Comparison of ENCODE assay signal across 17 cellular contexts in genomic region chr20:18223399-18223798, GRCh38.
"Had no signal": no experiment of that assay in that cellular context is flagged by ENCODE, and none has a peak within 500 bp of the region (broad histone marks: within the 10 kb centered on the region; RNA-seq: fewer than 3 reads in every experiment).

No MANE protein-coding gene starts in this region.

- H3K9me3 ChIP-seq: adrenal gland, esophagus muscularis mucosa, left lung, testis had no signal

- H3K27ac ChIP-seq: adrenal gland, esophagus muscularis mucosa, left lung, ovary, testis had no signal

- H3K4me3 ChIP-seq: adrenal gland, esophagus muscularis mucosa, left lung, ovary, testis had no signal

- H3K36me3 ChIP-seq: adrenal gland, esophagus muscularis mucosa, left lung, ovary had no signal

- DNase-seq: activated CD4-positive, alpha-beta T cell treated with anti-CD3 and anti-CD28 coated beads, Interleukin-2, amount 10 ng/mL, durations not matched to agents 7 days and 5 days; activated CD4-positive, CD25-positive, alpha-beta regulatory T cell; activated naive CD4-positive, alpha-beta T cell treated with anti-CD3 and anti-CD28 coated beads, Interleukin-2, amount 50 U/mL, for 16 hours; activated T-cell treated with anti-CD3 and anti-CD28 coated beads for 4 hours; adrenal gland; central memory CD4-positive, alpha-beta T cell; left lung; ovary; stimulated activated CD4-positive, alpha-beta T cell treated with anti-CD3 and anti-CD28 coated beads, Interleukin-4, amount 100 ng/mL, for 1 hour; stimulated activated CD8-positive, alpha-beta memory T cell treated with anti-CD3 and anti-CD28 coated beads, Interleukin-4, amount 100 ng/mL, for 48 hours; stimulated activated naive CD8-positive, alpha-beta T cell treated with anti-CD3 and anti-CD28 coated beads, Interleukin-15, amount 100 ng/mL, for 72 hours; testis had no signal

- H3K27me3 ChIP-seq: adrenal gland, esophagus muscularis mucosa, left lung, ovary, testis had no signal

- H3K9me3 Mint-ChIP-seq: activated CD4-positive, alpha-beta T cell treated with anti-CD3 and anti-CD28 coated beads, Interleukin-2, amount 10 ng/mL, durations not matched to agents 7 days and 5 days; activated T-helper 17 cell treated with anti-CD3 and anti-CD28 coated beads, Interleukin-2, amount 50 U/mL, for 72 hours; dendritic cell treated with granulocyte-macrophage colony-stimulating factor and Interleukin-4, amounts not matched to agents 40 ng/mL and 50 ng/mL, for 4 days; neural crest cell; stimulated activated naive CD8-positive, alpha-beta T cell treated with anti-CD3 and anti-CD28 coated beads, Interleukin-15, amount 100 ng/mL, for 72 hours had no signal

- ATAC-seq: activated T-helper 17 cell treated with anti-CD3 and anti-CD28 coated beads, Interleukin-2, amount 50 U/mL, for 72 hours; left lung; stimulated activated naive CD8-positive, alpha-beta T cell treated with anti-CD3 and anti-CD28 coated beads, Interleukin-15, amount 100 ng/mL, for 72 hours had no signal

- H3K4me1 Mint-ChIP-seq: activated CD4-positive, alpha-beta T cell treated with anti-CD3 and anti-CD28 coated beads, Interleukin-2, amount 10 ng/mL, durations not matched to agents 7 days and 5 days; activated T-helper 17 cell treated with anti-CD3 and anti-CD28 coated beads, Interleukin-2, amount 50 U/mL, for 72 hours; memory B cell; stimulated activated naive CD8-positive, alpha-beta T cell treated with anti-CD3 and anti-CD28 coated beads, Interleukin-15, amount 100 ng/mL, for 72 hours had no signal

- H3K4me3 Mint-ChIP-seq: activated CD4-positive, alpha-beta T cell treated with anti-CD3 and anti-CD28 coated beads, Interleukin-2, amount 10 ng/mL, durations not matched to agents 7 days and 5 days; activated T-helper 17 cell treated with anti-CD3 and anti-CD28 coated beads, Interleukin-2, amount 50 U/mL, for 72 hours; dendritic cell treated with granulocyte-macrophage colony-stimulating factor and Interleukin-4, amounts not matched to agents 40 ng/mL and 50 ng/mL, for 4 days; memory B cell; neural crest cell; stimulated activated naive CD8-positive, alpha-beta T cell treated with anti-CD3 and anti-CD28 coated beads, Interleukin-15, amount 100 ng/mL, for 72 hours had no signal

- H3K36me3 Mint-ChIP-seq: memory B cell had no signal

- H3K27ac Mint-ChIP-seq: activated CD4-positive, alpha-beta T cell treated with anti-CD3 and anti-CD28 coated beads, Interleukin-2, amount 10 ng/mL, durations not matched to agents 7 days and 5 days; activated T-helper 17 cell treated with anti-CD3 and anti-CD28 coated beads, Interleukin-2, amount 50 U/mL, for 72 hours; dendritic cell treated with granulocyte-macrophage colony-stimulating factor and Interleukin-4, amounts not matched to agents 40 ng/mL and 50 ng/mL, for 4 days; memory B cell; stimulated activated naive CD8-positive, alpha-beta T cell treated with anti-CD3 and anti-CD28 coated beads, Interleukin-15, amount 100 ng/mL, for 72 hours had no signal
